25 cellular contexts compared by ENCODE assay signal in the genomic region with DNA sequence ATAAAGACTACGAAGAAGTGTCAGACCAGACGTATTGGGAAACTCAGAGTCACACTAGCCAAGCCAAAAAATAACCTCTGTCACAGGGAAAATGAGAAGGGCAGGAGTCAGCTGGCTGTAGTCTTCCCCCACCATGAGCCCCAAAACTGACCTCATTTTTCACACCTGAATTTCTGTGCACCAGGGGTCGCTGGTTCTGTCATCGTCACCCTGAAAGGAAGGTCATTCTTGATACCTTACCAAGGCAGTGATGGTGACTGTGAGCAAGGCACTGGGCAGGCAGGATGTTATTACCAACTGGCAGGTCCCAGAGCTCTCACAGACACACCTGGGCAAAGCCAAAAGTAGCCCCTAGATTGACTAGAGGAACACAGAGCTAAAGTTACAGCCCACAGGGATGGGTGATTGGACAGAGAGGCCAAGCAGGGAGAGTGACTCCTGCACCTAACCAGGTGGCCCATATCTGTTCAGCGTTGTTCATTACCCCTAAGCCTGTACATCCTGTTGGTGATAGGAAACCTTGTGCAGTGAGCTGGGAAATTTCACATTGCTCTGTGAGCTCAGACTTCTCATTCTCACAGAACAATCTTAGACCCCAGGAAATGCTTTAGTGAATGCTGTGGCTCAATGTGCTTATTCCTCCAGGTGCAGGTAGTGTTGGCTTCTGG. TPM values are rescaled to one million over a fixed set of nuclear protein-coding genes. Genes with fewer than 3 reads are reported as not detected.
A peak's percentile ranks its signal among the peaks of the same experiment; 100 is the strongest.
DNase-seq lines count a peak whose midpoint lies in the region; ATAC-seq and TF ChIP-seq lines count a peak whose summit lies in the region.
"Had no signal": no experiment of that assay in that cellular context is flagged by ENCODE, and none has a peak within 500 bp of the region (broad histone marks: within the 10 kb centered on the region; RNA-seq: fewer than 3 reads in every experiment).

No MANE protein-coding gene starts in this region.

- POLR2A ChIA-PET in WTC11 (lab: Charles Lee): no interaction called here

- peaks cover 5% of the 10 kb centered on the region; the same call in 1 of the 2 replicates for H3K36me3 Mint-ChIP-seq in WTC11
- H3K36me3 Mint-ChIP-seq: activated naive CD8-positive, alpha-beta T cell treated with anti-CD3 and anti-CD28 coated beads for 36 hours had no signal

- peaks cover 13% of the 10 kb centered on the region for H3K9me3 Mint-ChIP-seq in WTC11
- H3K9me3 Mint-ChIP-seq: activated CD4-positive, alpha-beta T cell treated with anti-CD3 and anti-CD28 coated beads, Interleukin-2, amount 10 ng/mL, durations not matched to agents 7 days and 5 days; activated naive CD8-positive, alpha-beta T cell treated with anti-CD3 and anti-CD28 coated beads for 36 hours; activated T-helper 2 cell treated with anti-CD3 and anti-CD28 coated beads, Interferon-gamma antibody, Interleukin-2, Interleukin-4, amounts not matched to agents 10 μg/mL and 5 μg/mL and 100 μg/mL, durations not matched to agents 14 hours and 24 hours and 36 hours had no signal

- TF ChIP-seq CTCF in GM12872 (IDR thresholded peaks at IDR 0.05; ENCODE audit: insufficient read depth, low read depth, low read length) (peak; percentile 27; the same call in 1 of the 3 replicates), epithelial cell of esophagus (IDR thresholded peaks at IDR 0.05; ENCODE audit: insufficient read depth, low read depth, low read length, missing control alignments) (peak; percentile 1), WTC11 (IDR thresholded peaks at IDR 0.05) (no peak)

- peaks cover 9% of the 10 kb centered on the region for H3K27me3 Mint-ChIP-seq in WTC11 (ENCODE audit: low read depth)

- no peak overlapping the region for H3K4me3 Mint-ChIP-seq in WTC11
- H3K4me3 Mint-ChIP-seq: activated CD4-positive, alpha-beta T cell treated with anti-CD3 and anti-CD28 coated beads, Interleukin-2, amount 10 ng/mL, durations not matched to agents 7 days and 5 days; activated naive CD8-positive, alpha-beta T cell treated with anti-CD3 and anti-CD28 coated beads for 36 hours had no signal

- ATAC-seq in HG03095 (IDR thresholded peaks at IDR 0.05; ENCODE audit: unreplicated experiment) (peak; percentile 66), WTC11 (no peak)
- ATAC-seq: esophagus mucosa, gastroesophageal sphincter had no signal

- H3K4me1 Mint-ChIP-seq in WTC11: no peaks in the 10 kb centered on the region
- H3K4me1 Mint-ChIP-seq: activated CD4-positive, alpha-beta T cell treated with anti-CD3 and anti-CD28 coated beads, Interleukin-2, amount 10 ng/mL, durations not matched to agents 7 days and 5 days; activated naive CD8-positive, alpha-beta T cell treated with anti-CD3 and anti-CD28 coated beads for 36 hours had no signal

- no peak overlapping the region for H3K27ac Mint-ChIP-seq in WTC11
- H3K27ac Mint-ChIP-seq: activated CD4-positive, alpha-beta T cell treated with anti-CD3 and anti-CD28 coated beads, Interleukin-2, amount 10 ng/mL, durations not matched to agents 7 days and 5 days; activated naive CD8-positive, alpha-beta T cell treated with anti-CD3 and anti-CD28 coated beads for 36 hours; activated T-helper 2 cell treated with anti-CD3 and anti-CD28 coated beads, Interferon-gamma antibody, Interleukin-2, Interleukin-4, amounts not matched to agents 10 μg/mL and 5 μg/mL and 100 μg/mL, durations not matched to agents 14 hours and 24 hours and 36 hours had no signal

- peak; percentile 7 for DNase-seq in GM19238 (ENCODE audit: insufficient read length, low spot score)
- DNase-seq in epithelial cell of esophagus (ENCODE audit: low read depth): no peak
- no peak for DNase-seq in WTC11 (ENCODE audit: low spot score)
- DNase-seq in MV-4-11 (lab: John Stamatoyannopoulos, UW): no peak
- no peak for DNase-seq in NCI-H526 (lab: John Stamatoyannopoulos, UW)
- DNase-seq: activated CD4-positive, alpha-beta T cell treated with anti-CD3 and anti-CD28 coated beads, Interleukin-2, amount 10 ng/mL, durations not matched to agents 7 days and 5 days; activated naive CD8-positive, alpha-beta T cell treated with anti-CD3 and anti-CD28 coated beads for 36 hours; AML-193; mammary epithelial cell; NCI-H1105; NCI-H524; OCI-M1; Right ventricle myocardium superior; stimulated activated CD4-positive, alpha-beta T cell treated with anti-CD3 and anti-CD28 coated beads, Interleukin-2, amount 100 ng/mL, for 48 hours; stomach; transverse colon had no signal

- CTCF ChIA-PET in WTC11 (lab: Charles Lee): interaction anchor here (0.8 to 1.7 kb wide), 2 partner anchors 10 to 322 kb away, joined by 3 to 4 read pairs; no protein-coding TSS in a partner anchor

- no peak overlapping the region for H3K4me3 ChIP-seq in epithelial cell of esophagus (ENCODE audit: low read length)
- H3K4me3 ChIP-seq: gastroesophageal sphincter, smooth muscle cell, stomach, transverse colon had no signal

TF ChIP-seq in WTC11, 78 proteins besides CTCF, POLR2A, EP300 and RAD21 (continues in another document):
- no peak for TF ChIP-seq TCF7 (CRISPR knock-in tag; IDR thresholded peaks at IDR 0.05; ENCODE audit: low read depth)
- TF ChIP-seq, protein P1, sequence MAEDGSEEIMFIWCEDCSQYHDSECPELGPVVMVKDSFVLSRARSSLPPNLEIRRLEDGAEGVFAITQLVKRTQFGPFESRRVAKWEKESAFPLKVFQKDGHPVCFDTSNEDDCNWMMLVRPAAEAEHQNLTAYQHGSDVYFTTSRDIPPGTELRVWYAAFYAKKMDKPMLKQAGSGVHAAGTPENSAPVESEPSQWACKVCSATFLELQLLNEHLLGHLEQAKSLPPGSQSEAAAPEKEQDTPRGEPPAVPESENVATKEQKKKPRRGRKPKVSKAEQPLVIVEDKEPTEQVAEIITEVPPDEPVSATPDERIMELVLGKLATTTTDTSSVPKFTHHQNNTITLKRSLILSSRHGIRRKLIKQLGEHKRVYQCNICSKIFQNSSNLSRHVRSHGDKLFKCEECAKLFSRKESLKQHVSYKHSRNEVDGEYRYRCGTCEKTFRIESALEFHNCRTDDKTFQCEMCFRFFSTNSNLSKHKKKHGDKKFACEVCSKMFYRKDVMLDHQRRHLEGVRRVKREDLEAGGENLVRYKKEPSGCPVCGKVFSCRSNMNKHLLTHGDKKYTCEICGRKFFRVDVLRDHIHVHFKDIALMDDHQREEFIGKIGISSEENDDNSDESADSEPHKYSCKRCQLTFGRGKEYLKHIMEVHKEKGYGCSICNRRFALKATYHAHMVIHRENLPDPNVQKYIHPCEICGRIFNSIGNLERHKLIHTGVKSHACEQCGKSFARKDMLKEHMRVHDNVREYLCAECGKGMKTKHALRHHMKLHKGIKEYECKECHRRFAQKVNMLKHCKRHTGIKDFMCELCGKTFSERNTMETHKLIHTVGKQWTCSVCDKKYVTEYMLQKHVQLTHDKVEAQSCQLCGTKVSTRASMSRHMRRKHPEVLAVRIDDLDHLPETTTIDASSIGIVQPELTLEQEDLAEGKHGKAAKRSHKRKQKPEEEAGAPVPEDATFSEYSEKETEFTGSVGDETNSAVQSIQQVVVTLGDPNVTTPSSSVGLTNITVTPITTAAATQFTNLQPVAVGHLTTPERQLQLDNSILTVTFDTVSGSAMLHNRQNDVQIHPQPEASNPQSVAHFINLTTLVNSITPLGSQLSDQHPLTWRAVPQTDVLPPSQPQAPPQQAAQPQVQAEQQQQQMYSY (CRISPR knock-in tag; IDR thresholded peaks at IDR 0.05): no peak
- no peak for TF ChIP-seq ZNF232 (CRISPR knock-in tag; IDR thresholded peaks at IDR 0.05)
- TF ChIP-seq, protein P2, sequence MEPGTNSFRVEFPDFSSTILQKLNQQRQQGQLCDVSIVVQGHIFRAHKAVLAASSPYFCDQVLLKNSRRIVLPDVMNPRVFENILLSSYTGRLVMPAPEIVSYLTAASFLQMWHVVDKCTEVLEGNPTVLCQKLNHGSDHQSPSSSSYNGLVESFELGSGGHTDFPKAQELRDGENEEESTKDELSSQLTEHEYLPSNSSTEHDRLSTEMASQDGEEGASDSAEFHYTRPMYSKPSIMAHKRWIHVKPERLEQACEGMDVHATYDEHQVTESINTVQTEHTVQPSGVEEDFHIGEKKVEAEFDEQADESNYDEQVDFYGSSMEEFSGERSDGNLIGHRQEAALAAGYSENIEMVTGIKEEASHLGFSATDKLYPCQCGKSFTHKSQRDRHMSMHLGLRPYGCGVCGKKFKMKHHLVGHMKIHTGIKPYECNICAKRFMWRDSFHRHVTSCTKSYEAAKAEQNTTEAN (CRISPR knock-in tag; IDR thresholded peaks at IDR 0.05): no peak
- TF ChIP-seq SP1 (CRISPR knock-in tag; conservative IDR thresholded peaks at IDR 0.05): no peak
- TF ChIP-seq NR1H2 (CRISPR knock-in tag; IDR thresholded peaks at IDR 0.05): no peak
- no peak for TF ChIP-seq SOX15 (CRISPR knock-in tag; IDR thresholded peaks at IDR 0.05)
- TF ChIP-seq, protein P3, sequence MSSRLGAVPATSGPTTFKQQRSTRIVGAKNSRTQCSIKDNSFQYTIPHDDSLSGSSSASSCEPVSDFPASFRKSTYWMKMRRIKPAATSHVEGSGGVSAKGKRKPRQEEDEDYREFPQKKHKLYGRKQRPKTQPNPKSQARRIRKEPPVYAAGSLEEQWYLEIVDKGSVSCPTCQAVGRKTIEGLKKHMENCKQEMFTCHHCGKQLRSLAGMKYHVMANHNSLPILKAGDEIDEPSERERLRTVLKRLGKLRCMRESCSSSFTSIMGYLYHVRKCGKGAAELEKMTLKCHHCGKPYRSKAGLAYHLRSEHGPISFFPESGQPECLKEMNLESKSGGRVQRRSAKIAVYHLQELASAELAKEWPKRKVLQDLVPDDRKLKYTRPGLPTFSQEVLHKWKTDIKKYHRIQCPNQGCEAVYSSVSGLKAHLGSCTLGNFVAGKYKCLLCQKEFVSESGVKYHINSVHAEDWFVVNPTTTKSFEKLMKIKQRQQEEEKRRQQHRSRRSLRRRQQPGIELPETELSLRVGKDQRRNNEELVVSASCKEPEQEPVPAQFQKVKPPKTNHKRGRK (CRISPR knock-in tag; IDR thresholded peaks at IDR 0.05; ENCODE audit: borderline replicate concordance): no peak
- TF ChIP-seq ZNF317 (CRISPR knock-in tag; IDR thresholded peaks at IDR 0.05; ENCODE audit: borderline replicate concordance, low read depth): no peak
- no peak for TF ChIP-seq ELF4 (CRISPR knock-in tag; IDR thresholded peaks at IDR 0.05; ENCODE audit: low read depth)
- TF ChIP-seq, protein P4, sequence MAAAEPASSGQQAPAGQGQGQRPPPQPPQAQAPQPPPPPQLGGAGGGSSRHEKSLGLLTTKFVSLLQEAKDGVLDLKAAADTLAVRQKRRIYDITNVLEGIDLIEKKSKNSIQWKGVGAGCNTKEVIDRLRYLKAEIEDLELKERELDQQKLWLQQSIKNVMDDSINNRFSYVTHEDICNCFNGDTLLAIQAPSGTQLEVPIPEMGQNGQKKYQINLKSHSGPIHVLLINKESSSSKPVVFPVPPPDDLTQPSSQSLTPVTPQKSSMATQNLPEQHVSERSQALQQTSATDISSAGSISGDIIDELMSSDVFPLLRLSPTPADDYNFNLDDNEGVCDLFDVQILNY (CRISPR knock-in tag; IDR thresholded peaks at IDR 0.05): no peak
- TF ChIP-seq NFYB (CRISPR knock-in tag; conservative IDR thresholded peaks at IDR 0.05; ENCODE audit: low read depth): no peak

RNA-seq across cellular contexts. Expression of a gene that starts 32.3 kb away (rescaled TPM):
- total RNA-seq in WTC11 (2021): 0.14 to 0.35 TPM (median 0.14 TPM) in 3 replicates
- total RNA-seq: activated CD4-positive, alpha-beta T cell treated with anti-CD3 and anti-CD28 coated beads, Interleukin-2, amount 10 ng/mL, durations not matched to agents 7 days and 5 days; activated naive CD8-positive, alpha-beta T cell treated with anti-CD3 and anti-CD28 coated beads for 36 hours; activated T-helper 2 cell treated with anti-CD3 and anti-CD28 coated beads, Interferon-gamma antibody, Interleukin-2, Interleukin-4, amounts not matched to agents 10 μg/mL and 5 μg/mL and 100 μg/mL, durations not matched to agents 14 hours and 24 hours and 36 hours; esophagus mucosa; LHCN-M2; mammary epithelial cell; pulmonary artery endothelial cell; Right ventricle myocardium superior had no signal

RNA-seq across cellular contexts. Expression of a gene that starts 44.7 kb away (rescaled TPM):
- total RNA-seq in WTC11 (2021): not detected in 3 replicates
- total RNA-seq: activated CD4-positive, alpha-beta T cell treated with anti-CD3 and anti-CD28 coated beads, Interleukin-2, amount 10 ng/mL, durations not matched to agents 7 days and 5 days; activated naive CD8-positive, alpha-beta T cell treated with anti-CD3 and anti-CD28 coated beads for 36 hours; activated T-helper 2 cell treated with anti-CD3 and anti-CD28 coated beads, Interferon-gamma antibody, Interleukin-2, Interleukin-4, amounts not matched to agents 10 μg/mL and 5 μg/mL and 100 μg/mL, durations not matched to agents 14 hours and 24 hours and 36 hours; cerebellum; esophagus mucosa; gastroesophageal sphincter; LHCN-M2; mammary epithelial cell; pulmonary artery endothelial cell; Right ventricle myocardium superior; smooth muscle cell; stomach; transverse colon had no signal

RNA-seq across cellular contexts. Expression of a gene that starts 56.1 kb away (rescaled TPM):
- total RNA-seq in WTC11 (2021): 0.20 to 0.46 TPM (median 0.25 TPM) in 3 replicates
- total RNA-seq: activated CD4-positive, alpha-beta T cell treated with anti-CD3 and anti-CD28 coated beads, Interleukin-2, amount 10 ng/mL, durations not matched to agents 7 days and 5 days; activated naive CD8-positive, alpha-beta T cell treated with anti-CD3 and anti-CD28 coated beads for 36 hours; activated T-helper 2 cell treated with anti-CD3 and anti-CD28 coated beads, Interferon-gamma antibody, Interleukin-2, Interleukin-4, amounts not matched to agents 10 μg/mL and 5 μg/mL and 100 μg/mL, durations not matched to agents 14 hours and 24 hours and 36 hours; cerebellum; esophagus mucosa; gastroesophageal sphincter; LHCN-M2; mammary epithelial cell; pulmonary artery endothelial cell; Right ventricle myocardium superior; stomach had no signal
